In the genomic region with DNA sequence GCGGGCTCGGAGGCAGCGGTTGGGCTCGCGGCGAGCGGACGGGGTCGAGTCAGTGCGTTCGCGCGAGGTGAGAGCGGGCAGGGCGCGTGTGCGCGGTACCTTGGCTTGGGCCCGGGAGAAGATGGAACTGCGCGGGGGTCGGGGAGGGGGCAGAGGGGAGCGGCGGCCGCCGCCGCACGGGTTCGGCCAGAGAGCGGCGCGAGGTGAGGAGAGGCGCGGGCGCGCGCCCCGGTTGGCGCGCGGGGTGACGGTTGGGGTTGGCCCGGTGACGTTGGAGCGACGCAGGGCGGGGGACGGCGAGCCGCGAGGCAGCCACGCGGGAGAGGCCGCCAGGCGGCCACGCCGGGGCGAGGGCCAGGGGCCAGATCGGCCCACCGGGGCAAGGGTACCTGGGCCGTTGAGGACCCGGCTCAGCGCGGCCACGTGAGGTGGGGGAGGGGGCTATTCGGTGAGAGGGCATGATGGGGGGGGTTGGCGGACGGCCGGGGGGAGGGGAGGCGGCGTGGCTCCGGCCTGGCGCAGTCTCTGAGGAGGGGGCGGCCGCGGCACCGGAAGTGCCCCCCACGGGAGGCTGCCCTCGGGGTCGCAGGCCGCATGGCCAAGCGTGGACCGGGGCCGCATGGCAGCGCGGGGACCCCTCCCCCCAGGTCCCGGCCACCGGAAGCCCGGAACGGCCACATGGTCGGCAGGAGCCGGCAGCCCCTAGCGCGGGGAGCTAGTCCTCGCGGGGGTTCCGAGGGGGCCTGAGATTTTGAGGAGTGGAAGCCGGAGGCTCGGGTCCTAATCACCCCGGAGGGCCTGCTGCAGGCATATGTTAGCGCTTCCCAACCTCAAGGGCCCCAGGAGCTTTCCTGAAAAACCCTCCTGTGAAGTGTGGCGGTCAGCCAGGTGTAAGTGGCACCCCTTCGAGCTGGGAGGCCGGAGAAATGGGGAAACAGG, we compare ENCODE assay signal across 7 cellular contexts. TPM values are rescaled to one million over a fixed set of nuclear protein-coding genes. Genes with fewer than 3 reads are reported as not detected.
DNase-seq lines count a peak whose midpoint lies in the region; ATAC-seq and TF ChIP-seq lines count a peak whose summit lies in the region.

No MANE protein-coding gene starts in this region.

- peaks cover 46 to 57% of the 10 kb centered on the region in 2 donors for H3K4me1 Mint-ChIP-seq in natural killer cell

- H3K4me3 Mint-ChIP-seq in natural killer cell, result peak overlapping the region; percentile 95

- no peak for TF ChIP-seq CTCF in fibroblast of mammary gland (conservative IDR thresholded peaks at IDR 0.05; ENCODE audit: control insufficient read depth, insufficient read depth, low read depth, low read length)
- no peak for TF ChIP-seq CTCF in natural killer cell (IDR thresholded peaks at IDR 0.05)

- H3K36me3 Mint-ChIP-seq in natural killer cell, result peaks cover 17% of the 10 kb centered on the region

- ATAC-seq in GM19324 (IDR thresholded peaks at IDR 0.05; ENCODE audit: low FRiP score, unreplicated experiment) (peak; percentile 15), natural killer cell (peak in 2 of 3 donors; percentile 2 to 6)

- peak overlapping the region; percentile 100 for H3K4me3 ChIP-seq in fibroblast of mammary gland (ENCODE audit: control insufficient read depth, low read depth, low read length)

- DNase-seq in NCI-H1930 (lab: John Stamatoyannopoulos, UW), result peak; percentile 40 to 42
- peak; percentile 58 to 62 for DNase-seq in activated T-cell treated with anti-CD3 and anti-CD28 coated beads, Interleukin-2, amount 50 U/mL, for 48 hours
- peak; percentile 30 for DNase-seq in fibroblast of mammary gland (ENCODE audit: low read depth)
- peak; percentile 59 for DNase-seq in natural killer cell
- peak; percentile 75 for DNase-seq in ureter (ENCODE audit: low spot score)
- no peak for DNase-seq in SHP77 treated with DMSO at 0.1 percent for 48 hours (lab: John Stamatoyannopoulos, UW)

- H3K27me3 Mint-ChIP-seq in natural killer cell (ENCODE audit: low read depth in 2 of 2), result no peaks in the 10 kb centered on the region

- intact Hi-C loops in natural killer cell (cut with micrococcal nuclease), result loop anchor here (1.0 to 5.0 kb wide), 7 partner anchors 21 to 534 kb away; partner anchors contain the start of genes ELP5, GABARAP, NEURL4 and POLR2A

- H3K9me3 Mint-ChIP-seq in natural killer cell, result no peaks in the 10 kb centered on the region

- peak overlapping the region; percentile 91 to 99 for H3K27ac Mint-ChIP-seq in natural killer cell

RNA-seq across cellular contexts. Expression of gene EIF5A, which starts 0.5 kb away (rescaled TPM):
- total RNA-seq in natural killer cell (100 to 1,000 TPM; 483 to 608 (median 492) TPM), ureter (425 TPM)

RNA-seq across cellular contexts. Expression of gene GPS2, which starts 7.2 kb away (rescaled TPM):
- total RNA-seq in natural killer cell (100 to 1,000 TPM; 132 to 146 (median 133) TPM), ureter (67.6 TPM)

RNA-seq across cellular contexts. Expression of gene YBX2, which starts 13.5 kb away (rescaled TPM):
- under 1 TPM in 1 of 3 donors, not detected in 2; 0.05 TPM for total RNA-seq in natural killer cell
- total RNA-seq in ureter, result not detected

RNA-seq across cellular contexts. Expression of gene NEURL4, which starts 21.2 kb away (rescaled TPM):
- total RNA-seq in natural killer cell, result 10 to 100 TPM; 48.9 to 57.9 (median 51.4) TPM
- 49.6 TPM for total RNA-seq in ureter

RNA-seq across cellular contexts. Expression of gene SLC2A4, which starts 26.4 kb away (rescaled TPM):
- not detected for total RNA-seq in natural killer cell
- 11.2 TPM for total RNA-seq in ureter
